Comparison of ENCODE assay signal across 1 cellular context in genomic region chr5:145471831-145472616, GRCh38.
TF ChIP-seq lines count a peak whose summit lies in the region.

No MANE protein-coding gene starts in this region.

TF ChIP-seq in WTC11, 78 proteins besides CTCF, POLR2A, EP300 and RAD21 (continued from another document):
- TF ChIP-seq ZNF532 (CRISPR knock-in tag; IDR thresholded peaks at IDR 0.05; ENCODE audit: borderline replicate concordance), result no peak
- TF ChIP-seq IRF1 (CRISPR knock-in tag; IDR thresholded peaks at IDR 0.05), result no peak
TF ChIP-seq in WTC11: peak in this region for 0.
